In the genomic region with DNA sequence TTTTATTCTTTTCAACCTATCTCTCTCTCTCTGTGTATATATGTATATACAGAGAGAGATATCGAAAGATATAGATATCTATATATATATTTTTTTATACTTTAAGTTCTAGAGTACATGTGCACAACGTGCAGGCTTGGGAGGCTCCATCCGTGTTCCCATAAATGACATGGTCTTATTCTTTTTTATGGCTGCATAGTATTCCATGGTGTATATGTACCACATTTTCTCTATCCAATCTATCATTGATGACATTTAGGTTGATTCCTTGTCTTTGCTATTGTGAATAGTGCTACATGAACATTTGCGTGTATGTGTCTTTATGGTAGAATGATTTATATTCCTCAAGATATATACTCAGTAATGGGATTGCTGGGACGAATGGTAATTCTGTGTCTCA, we compare ENCODE assay signal across 4 cellular contexts.
TF ChIP-seq lines count a peak whose summit lies in the region.

No MANE protein-coding gene starts in this region.

TF ChIP-seq in SK-N-SH treated with all-trans-retinoic acid at 6 μM for 48 hours, 23 proteins besides CTCF, POLR2A, EP300 and RAD21:
- TF ChIP-seq ESRRG (CRISPR knock-in tag; IDR thresholded peaks at IDR 0.05) (no peak), ZNF8 (CRISPR knock-in tag; IDR thresholded peaks at IDR 0.05) (peak; percentile 57; the same call in 1 of the 2 replicates), PPARA (CRISPR knock-in tag; IDR thresholded peaks at IDR 0.05; ENCODE audit: borderline replicate concordance) (no peak), RARB (CRISPR knock-in tag; IDR thresholded peaks at IDR 0.05) (no peak)

TF ChIP-seq in SK-N-SH, 30 proteins besides CTCF, POLR2A, EP300 and RAD21 (continues in another document):
- TF ChIP-seq GATA2 (CRISPR knock-in tag; IDR thresholded peaks at IDR 0.05) (no peak), JUND (IDR thresholded peaks at IDR 0.05) (no peak), NRF1 (IDR thresholded peaks at IDR 0.05; ENCODE audit: low read depth, low read length) (no peak), RCOR1 (IDR thresholded peaks at IDR 0.05; ENCODE audit: low read length) (no peak), TEAD4 (IDR thresholded peaks at IDR 0.05; ENCODE audit: borderline replicate concordance, insufficient read depth) (no peak), CHD2 (IDR thresholded peaks at IDR 0.05; ENCODE audit: low read length, partially characterized antibody) (no peak), FOSL2 (IDR thresholded peaks at IDR 0.05; ENCODE audit: borderline replicate concordance, low read depth) (no peak), SMC3 (IDR thresholded peaks at IDR 0.05; ENCODE audit: low read depth, low read length) (no peak)
- TF ChIP-seq, protein P1, sequence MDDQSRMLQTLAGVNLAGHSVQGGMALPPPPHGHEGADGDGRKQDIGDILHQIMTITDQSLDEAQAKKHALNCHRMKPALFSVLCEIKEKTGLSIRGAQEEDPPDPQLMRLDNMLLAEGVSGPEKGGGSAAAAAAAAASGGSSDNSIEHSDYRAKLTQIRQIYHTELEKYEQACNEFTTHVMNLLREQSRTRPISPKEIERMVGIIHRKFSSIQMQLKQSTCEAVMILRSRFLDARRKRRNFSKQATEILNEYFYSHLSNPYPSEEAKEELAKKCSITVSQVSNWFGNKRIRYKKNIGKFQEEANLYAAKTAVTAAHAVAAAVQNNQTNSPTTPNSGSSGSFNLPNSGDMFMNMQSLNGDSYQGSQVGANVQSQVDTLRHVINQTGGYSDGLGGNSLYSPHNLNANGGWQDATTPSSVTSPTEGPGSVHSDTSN (IDR thresholded peaks at IDR 0.05): no peak
- TF ChIP-seq, protein P2, sequence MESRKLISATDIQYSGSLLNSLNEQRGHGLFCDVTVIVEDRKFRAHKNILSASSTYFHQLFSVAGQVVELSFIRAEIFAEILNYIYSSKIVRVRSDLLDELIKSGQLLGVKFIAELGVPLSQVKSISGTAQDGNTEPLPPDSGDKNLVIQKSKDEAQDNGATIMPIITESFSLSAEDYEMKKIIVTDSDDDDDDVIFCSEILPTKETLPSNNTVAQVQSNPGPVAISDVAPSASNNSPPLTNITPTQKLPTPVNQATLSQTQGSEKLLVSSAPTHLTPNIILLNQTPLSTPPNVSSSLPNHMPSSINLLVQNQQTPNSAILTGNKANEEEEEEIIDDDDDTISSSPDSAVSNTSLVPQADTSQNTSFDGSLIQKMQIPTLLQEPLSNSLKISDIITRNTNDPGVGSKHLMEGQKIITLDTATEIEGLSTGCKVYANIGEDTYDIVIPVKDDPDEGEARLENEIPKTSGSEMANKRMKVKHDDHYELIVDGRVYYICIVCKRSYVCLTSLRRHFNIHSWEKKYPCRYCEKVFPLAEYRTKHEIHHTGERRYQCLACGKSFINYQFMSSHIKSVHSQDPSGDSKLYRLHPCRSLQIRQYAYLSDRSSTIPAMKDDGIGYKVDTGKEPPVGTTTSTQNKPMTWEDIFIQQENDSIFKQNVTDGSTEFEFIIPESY (IDR thresholded peaks at IDR 0.05; ENCODE audit: borderline replicate concordance, low read depth): no peak
- TF ChIP-seq, protein P3, sequence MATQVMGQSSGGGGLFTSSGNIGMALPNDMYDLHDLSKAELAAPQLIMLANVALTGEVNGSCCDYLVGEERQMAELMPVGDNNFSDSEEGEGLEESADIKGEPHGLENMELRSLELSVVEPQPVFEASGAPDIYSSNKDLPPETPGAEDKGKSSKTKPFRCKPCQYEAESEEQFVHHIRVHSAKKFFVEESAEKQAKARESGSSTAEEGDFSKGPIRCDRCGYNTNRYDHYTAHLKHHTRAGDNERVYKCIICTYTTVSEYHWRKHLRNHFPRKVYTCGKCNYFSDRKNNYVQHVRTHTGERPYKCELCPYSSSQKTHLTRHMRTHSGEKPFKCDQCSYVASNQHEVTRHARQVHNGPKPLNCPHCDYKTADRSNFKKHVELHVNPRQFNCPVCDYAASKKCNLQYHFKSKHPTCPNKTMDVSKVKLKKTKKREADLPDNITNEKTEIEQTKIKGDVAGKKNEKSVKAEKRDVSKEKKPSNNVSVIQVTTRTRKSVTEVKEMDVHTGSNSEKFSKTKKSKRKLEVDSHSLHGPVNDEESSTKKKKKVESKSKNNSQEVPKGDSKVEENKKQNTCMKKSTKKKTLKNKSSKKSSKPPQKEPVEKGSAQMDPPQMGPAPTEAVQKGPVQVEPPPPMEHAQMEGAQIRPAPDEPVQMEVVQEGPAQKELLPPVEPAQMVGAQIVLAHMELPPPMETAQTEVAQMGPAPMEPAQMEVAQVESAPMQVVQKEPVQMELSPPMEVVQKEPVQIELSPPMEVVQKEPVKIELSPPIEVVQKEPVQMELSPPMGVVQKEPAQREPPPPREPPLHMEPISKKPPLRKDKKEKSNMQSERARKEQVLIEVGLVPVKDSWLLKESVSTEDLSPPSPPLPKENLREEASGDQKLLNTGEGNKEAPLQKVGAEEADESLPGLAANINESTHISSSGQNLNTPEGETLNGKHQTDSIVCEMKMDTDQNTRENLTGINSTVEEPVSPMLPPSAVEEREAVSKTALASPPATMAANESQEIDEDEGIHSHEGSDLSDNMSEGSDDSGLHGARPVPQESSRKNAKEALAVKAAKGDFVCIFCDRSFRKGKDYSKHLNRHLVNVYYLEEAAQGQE (IDR thresholded peaks at IDR 0.05; ENCODE audit: low read depth, low read length): no peak

TF ChIP-seq in HEK293, 187 proteins besides CTCF, POLR2A, EP300 and RAD21:
- TF ChIP-seq KLF10 (tag by site-specific recombination; IDR thresholded peaks at IDR 0.05) (no peak), ZNF146 (tag by site-specific recombination; IDR thresholded peaks at IDR 0.05) (peak; percentile 40; the same call in 1 of the 2 replicates)

TF ChIP-seq in K562, 482 proteins besides CTCF, POLR2A, EP300 and RAD21:
- TF ChIP-seq ZNF146 (CRISPR knock-in tag; IDR thresholded peaks at IDR 0.05; ENCODE audit: unreplicated experiment): peak; percentile 94
- TF ChIP-seq KDM1A (IDR thresholded peaks at IDR 0.05): no peak
- peak; percentile 70 for TF ChIP-seq RBM25 (IDR thresholded peaks at IDR 0.05; ENCODE audit: low read depth, low read length, severe bottlenecking)
